8 cellular contexts compared by ENCODE assay signal in genomic region chr16:2206420-2206779, GRCh38. TPM values are rescaled to one million over a fixed set of nuclear protein-coding genes. Genes with fewer than 3 reads are reported as not detected.
A peak's percentile ranks its signal among the peaks of the same experiment; 100 is the strongest.
DNase-seq lines count a peak whose midpoint lies in the region; ATAC-seq, FAIRE-seq and TF ChIP-seq lines count a peak whose summit lies in the region.

No MANE protein-coding gene starts in this region.

- no peaks in the 10 kb centered on the region for H3K27me3 Mint-ChIP-seq in activated CD8-positive, alpha-beta T cell treated with anti-CD3 and anti-CD28 coated beads for 36 hours

- FAIRE-seq in urothelium cell line (lab: Jason Lieb, UNC) = no peak

- no peaks in the 10 kb centered on the region for H3K9me3 ChIP-seq in SK-N-SH
- H3K9me3 ChIP-seq in iPS-18a (ENCODE audit: control insufficient read depth, low read depth, low read length) = no peaks in the 10 kb centered on the region
- H3K9me3 ChIP-seq in stomach smooth muscle (ENCODE audit: control insufficient read depth in 2 of 2, low read length in 2 of 2) = no peaks in the 10 kb centered on the region

- H3K9me3 Mint-ChIP-seq in activated CD8-positive, alpha-beta T cell treated with anti-CD3 and anti-CD28 coated beads for 36 hours = no peaks in the 10 kb centered on the region

- peak overlapping the region; percentile 87 for H3K27ac Mint-ChIP-seq in activated CD8-positive, alpha-beta T cell treated with anti-CD3 and anti-CD28 coated beads for 36 hours

- H3K4me1 ChIP-seq in SK-N-SH (ENCODE audit: control insufficient read depth in 1 of 2, insufficient read depth in 2 of 2, low read depth in 1 of 2, low read length in 1 of 2) (peaks cover 0 to 23% of the 10 kb centered on the region in 2 experiments; a peak in 2 of 4 replicates), iPS-18a (ENCODE audit: control insufficient read depth, low read depth, low read length) (no peaks in the 10 kb centered on the region), stomach smooth muscle (ENCODE audit: control insufficient read depth, insufficient read depth, low read length) (peaks cover 24% of the 10 kb centered on the region)

- 64% methylated on average over 4 of the region's 18 CpGs for WGBS in SK-N-SH (ENCODE audit: low lambda C conversion rate)

- H3K9me2 ChIP-seq in SK-N-SH = no peaks in the 10 kb centered on the region

- no peak for TF ChIP-seq RAD21 in SK-N-SH (IDR thresholded peaks at IDR 0.05; ENCODE audit: low read length)

- peaks cover 16% of the 10 kb centered on the region; the same call in 1 of the 2 replicates for H3K79me2 ChIP-seq in SK-N-SH (ENCODE audit: insufficient read depth)

- H3K27ac ChIP-seq in SK-N-SH (ENCODE audit: low read depth in 2 of 2, low read length in 1 of 2) (peak overlapping the region in 1 of 2 experiments; percentile 97; a peak in 1 of 4 replicates), iPS-18a (ENCODE audit: low read length) (no peak overlapping the region), stomach smooth muscle (ENCODE audit: low read length) (no peak overlapping the region)

- H3K4me2 ChIP-seq in SK-N-SH = peak overlapping the region; percentile 85

- peaks cover 17% of the 10 kb centered on the region for H3K4me1 Mint-ChIP-seq in activated CD8-positive, alpha-beta T cell treated with anti-CD3 and anti-CD28 coated beads for 36 hours (ENCODE audit: low read depth)

- TF ChIP-seq EP300 in SK-N-SH (IDR thresholded peaks at IDR 0.05; ENCODE audit: borderline replicate concordance in 1 of 2, low read depth in 1 of 2, low read length in 1 of 2) = no peak

- H3K36me3 Mint-ChIP-seq in activated CD8-positive, alpha-beta T cell treated with anti-CD3 and anti-CD28 coated beads for 36 hours (ENCODE audit: low read depth) = peaks cover 27% of the 10 kb centered on the region

- no peak for DNase-seq in SK-N-SH
- no peak for DNase-seq in activated CD8-positive, alpha-beta T cell treated with anti-CD3 and anti-CD28 coated beads for 36 hours
- no peak for DNase-seq in AML-193 (lab: John Stamatoyannopoulos, UW)
- DNase-seq in NCI-H510A (lab: John Stamatoyannopoulos, UW) = no peak
- no peak for DNase-seq in urothelium cell line (ENCODE audit: low spot score)

- TF ChIP-seq CTCF in SK-N-SH (IDR thresholded peaks at IDR 0.05) = no peak
- TF ChIP-seq CTCF in activated CD8-positive, alpha-beta T cell treated with anti-CD3 and anti-CD28 coated beads for 36 hours (IDR thresholded peaks at IDR 0.05) = no peak

- H3K27me3 ChIP-seq in SK-N-SH (ENCODE audit: insufficient read depth) (no peaks in the 10 kb centered on the region), iPS-18a (ENCODE audit: control insufficient read depth, insufficient read depth, low read length) (no peaks in the 10 kb centered on the region), stomach smooth muscle (ENCODE audit: control insufficient read depth in 1 of 2, insufficient read depth in 2 of 2, low read length in 2 of 2) (no peaks in the 10 kb centered on the region)

- H3K4me3 ChIP-seq in SK-N-SH (ENCODE audit: low read depth in 2 of 2, low read length in 1 of 2) = peak overlapping the region; percentile 75 to 76
- H3K4me3 ChIP-seq in iPS-18a (ENCODE audit: low read length) = peak overlapping the region; percentile 96
- peak overlapping the region; percentile 89 to 92 for H3K4me3 ChIP-seq in stomach smooth muscle (ENCODE audit: low read length in 2 of 2)

- no peak for ATAC-seq in SK-N-SH treated with all-trans-retinoic acid at 6 μM for 48 hours
- no peak for ATAC-seq in activated CD8-positive, alpha-beta T cell treated with anti-CD3 and anti-CD28 coated beads for 36 hours

- H3K36me3 ChIP-seq in SK-N-SH (replicated peaks in 1 of 2; ENCODE audit: control insufficient read depth in 1 of 2, insufficient read depth in 2 of 2, low read length in 1 of 2) (peaks cover 0 to 28% of the 10 kb centered on the region in 2 experiments), iPS-18a (ENCODE audit: control insufficient read depth, low read depth, low read length) (peaks cover 25% of the 10 kb centered on the region), stomach smooth muscle (ENCODE audit: control insufficient read depth in 2 of 2, insufficient read depth in 2 of 2, low read length in 2 of 2) (peaks cover 12% of the 10 kb centered on the region in 2 donors)

- intact Hi-C loops in activated CD8-positive, alpha-beta T cell treated with anti-CD3 and anti-CD28 coated beads for 36 hours (cut with micrococcal nuclease) = no loop called here

- H3K9ac ChIP-seq in SK-N-SH (peak overlapping the region; percentile 94), iPS-18a (ENCODE audit: low read length) (no peak overlapping the region), stomach smooth muscle (ENCODE audit: low read length in 2 of 2) (no peak overlapping the region)

- H2AFZ ChIP-seq in SK-N-SH (ENCODE audit: low read depth) = no peak overlapping the region

- peak overlapping the region; percentile 88 for H3K4me3 Mint-ChIP-seq in activated CD8-positive, alpha-beta T cell treated with anti-CD3 and anti-CD28 coated beads for 36 hours

- POLR2A ChIA-PET in SK-N-SH (lab: Yijun Ruan, JAX) = interaction anchor here (0.6 to 1.7 kb wide), 3 partner anchors 9 to 58 kb away, joined by 3 to 5 read pairs (median 3); partner anchors contain the start of genes RAB26 and TRAF7
- POLR2A ChIA-PET in activated CD8-positive, alpha-beta T cell treated with anti-CD3 and anti-CD28 coated beads for 36 hours (lab: Charles Lee) = interaction anchor here (0.7 to 10.2 kb wide), 8 partner anchors 10 to 241 kb away, joined by 3 to 95 read pairs (median 6); partner anchors contain the start of genes CASKIN1, ECI1, GFER and RPS2

- peaks cover 6% of the 10 kb centered on the region for H3F3A ChIP-seq in SK-N-SH (replicated peaks; ENCODE audit: insufficient read depth)

- CTCF ChIA-PET in SK-N-SH (lab: Yijun Ruan, JAX) = interaction anchor here (1.1 to 4.9 kb wide), 3 partner anchors 12 to 53 kb away, joined by 3 to 19 read pairs (median 6); partner anchors contain the start of gene ECI1
- CTCF ChIA-PET in activated CD8-positive, alpha-beta T cell treated with anti-CD3 and anti-CD28 coated beads for 36 hours (lab: Charles Lee) = interaction anchor here (1.3 to 1.8 kb wide), 4 partner anchors 8 to 184 kb away, joined by 3 to 5 read pairs (median 4); partner anchors contain the start of gene PGP

- H4K20me1 ChIP-seq in SK-N-SH (ENCODE audit: insufficient read depth) = no peaks in the 10 kb centered on the region

TF ChIP-seq in SK-N-SH, 30 proteins besides CTCF, POLR2A, EP300 and RAD21:
- TF ChIP-seq NRF1 (IDR thresholded peaks at IDR 0.05; ENCODE audit: low read depth, low read length) (no peak), TAF1 (IDR thresholded peaks at IDR 0.05; ENCODE audit: borderline replicate concordance, low read depth, low read length) (no peak)

TF ChIP-seq in SK-N-SH treated with all-trans-retinoic acid at 6 μM for 48 hours, 23 proteins besides CTCF, POLR2A, EP300 and RAD21:
- no peak for TF ChIP-seq ZNF565 (CRISPR knock-in tag; conservative IDR thresholded peaks at IDR 0.05; ENCODE audit: low read depth)
- TF ChIP-seq OSR1 (CRISPR knock-in tag; IDR thresholded peaks at IDR 0.05) = no peak
- no peak for TF ChIP-seq CSRNP3 (CRISPR knock-in tag; IDR thresholded peaks at IDR 0.05)
- TF ChIP-seq TOX (CRISPR knock-in tag; IDR thresholded peaks at IDR 0.05; ENCODE audit: borderline replicate concordance) = no peak
- TF ChIP-seq ISL1 (CRISPR knock-in tag; IDR thresholded peaks at IDR 0.05) = no peak
- no peak for TF ChIP-seq ZNF8 (CRISPR knock-in tag; IDR thresholded peaks at IDR 0.05)
- no peak for TF ChIP-seq ARNTL (CRISPR knock-in tag; IDR thresholded peaks at IDR 0.05; ENCODE audit: borderline replicate concordance, low read depth)
- TF ChIP-seq BACH2 (CRISPR knock-in tag; IDR thresholded peaks at IDR 0.05; ENCODE audit: borderline replicate concordance) = no peak
- TF ChIP-seq GLIS3 (CRISPR knock-in tag; IDR thresholded peaks at IDR 0.05) = no peak

RNA-seq across cellular contexts. Expression of gene MLST8, which starts 1.1 kb away (rescaled TPM):
- 70.3 and 85.4 TPM in 2 replicates for polyA plus RNA-seq in SK-N-SH (2012; rRNA removed)
- 37.7 and 67.4 TPM in 2 replicates for polyA plus RNA-seq in SK-N-SH (2012; cell fraction: cytosol; rRNA removed)
- 156 and 226 TPM in 2 replicates for polyA plus RNA-seq in SK-N-SH (2012; cell fraction: nucleus; rRNA removed)
- total RNA-seq in activated CD8-positive, alpha-beta T cell treated with anti-CD3 and anti-CD28 coated beads for 36 hours = 10 to 100 TPM; 70.0 to 70.7 TPM

RNA-seq across cellular contexts. Expression of gene BRICD5, which starts 4.3 kb away (rescaled TPM):
- polyA plus RNA-seq in SK-N-SH (2012; rRNA removed) = 2.3 and 3.4 TPM in 2 replicates
- polyA plus RNA-seq in SK-N-SH (2012; cell fraction: cytosol; rRNA removed) = 0.37 and 0.62 TPM in 2 replicates
- polyA plus RNA-seq in SK-N-SH (2012; cell fraction: nucleus; rRNA removed) = 32.1 and 43.9 TPM in 2 replicates
- 1 to 10 TPM; 6.6 to 6.9 TPM for total RNA-seq in activated CD8-positive, alpha-beta T cell treated with anti-CD3 and anti-CD28 coated beads for 36 hours

RNA-seq across cellular contexts. Expression of gene PGP, which starts 8.2 kb away (rescaled TPM):
- polyA plus RNA-seq in SK-N-SH (2012; rRNA removed) = 10.3 and 10.8 TPM in 2 replicates
- 5.1 and 7.0 TPM in 2 replicates for polyA plus RNA-seq in SK-N-SH (2012; cell fraction: cytosol; rRNA removed)
- polyA plus RNA-seq in SK-N-SH (2012; cell fraction: nucleus; rRNA removed) = 33.0 and 37.2 TPM in 2 replicates
- 10 to 100 TPM; 19.8 to 20.1 TPM for total RNA-seq in activated CD8-positive, alpha-beta T cell treated with anti-CD3 and anti-CD28 coated beads for 36 hours

RNA-seq across cellular contexts. Expression of gene CASKIN1, which starts 10.0 kb away (rescaled TPM):
- polyA plus RNA-seq in SK-N-SH (2012; rRNA removed) = 1.4 and 1.7 TPM in 2 replicates
- 0.22 and 0.43 TPM in 2 replicates for polyA plus RNA-seq in SK-N-SH (2012; cell fraction: cytosol; rRNA removed)
- polyA plus RNA-seq in SK-N-SH (2012; cell fraction: nucleus; rRNA removed) = 8.7 and 11.6 TPM in 2 replicates
- 1 to 10 TPM; 4.4 to 7.2 TPM for total RNA-seq in activated CD8-positive, alpha-beta T cell treated with anti-CD3 and anti-CD28 coated beads for 36 hours

RNA-seq across cellular contexts. Expression of gene E4F1, which starts 17.0 kb away (rescaled TPM):
- 33.0 and 34.0 TPM in 2 replicates for polyA plus RNA-seq in SK-N-SH (2012; rRNA removed)
- polyA plus RNA-seq in SK-N-SH (2012; cell fraction: cytosol; rRNA removed) = 6.1 and 11.4 TPM in 2 replicates
- polyA plus RNA-seq in SK-N-SH (2012; cell fraction: nucleus; rRNA removed) = 185 and 366 TPM in 2 replicates
- 10 to 100 TPM; 19.4 to 21.1 TPM for total RNA-seq in activated CD8-positive, alpha-beta T cell treated with anti-CD3 and anti-CD28 coated beads for 36 hours
